In the genomic region with DNA sequence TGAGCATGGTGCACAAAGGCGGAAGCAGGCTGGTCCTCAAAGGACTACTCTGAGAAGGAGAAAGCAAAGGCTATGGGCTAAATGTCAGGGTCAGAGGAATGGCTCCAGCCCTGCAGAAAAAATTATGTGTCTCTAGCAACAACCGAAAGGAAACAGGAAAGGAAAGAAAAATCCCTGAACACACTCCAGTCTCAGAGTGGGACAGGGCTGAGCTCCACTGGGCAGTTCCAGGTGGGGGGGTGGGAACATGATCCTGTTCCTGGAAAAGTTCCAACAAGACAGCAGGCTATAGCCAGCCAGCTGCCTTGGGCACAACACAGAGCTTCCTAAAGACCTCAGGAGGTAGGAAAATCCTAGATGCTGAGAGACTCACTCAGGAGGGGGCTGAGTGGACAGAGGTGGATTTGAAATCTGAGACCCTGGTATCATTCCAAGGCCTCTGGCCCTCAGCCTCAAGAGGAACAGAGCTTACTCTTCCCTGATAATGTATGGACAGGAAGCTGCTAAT, we compare ENCODE assay signal across 16 cellular contexts.
A peak's percentile ranks its signal among the peaks of the same experiment; 100 is the strongest.
DNase-seq lines count a peak whose midpoint lies in the region; ATAC-seq and TF ChIP-seq lines count a peak whose summit lies in the region.
"Had no signal": no experiment of that assay in that cellular context is flagged by ENCODE, and none has a peak within 500 bp of the region (broad histone marks: within the 10 kb centered on the region; RNA-seq: fewer than 3 reads in every experiment).

No MANE protein-coding gene starts in this region.

- H3K4me1 ChIP-seq in adipocyte (ENCODE audit: control insufficient read depth, insufficient read depth, low read length) (peaks cover 32% of the 10 kb centered on the region), neural progenitor cell (peaks cover 9% of the 10 kb centered on the region), lower lobe of right lung (no peaks in the 10 kb centered on the region)

- no peak overlapping the region for H2AFZ ChIP-seq in neural progenitor cell (replicated peaks)

- H3K27ac ChIP-seq in neural progenitor cell (no peak overlapping the region), lower lobe of right lung (no peak overlapping the region)

- H3K9me3 Mint-ChIP-seq in neural progenitor cell: peaks cover 5% of the 10 kb centered on the region
- H3K9me3 Mint-ChIP-seq: activated T-helper 17 cell treated with anti-CD3 and anti-CD28 coated beads, Interleukin-2, amount 50 U/mL, for 72 hours; stimulated activated naive CD8-positive, alpha-beta T cell treated with anti-CD3 and anti-CD28 coated beads, Interleukin-15, amount 100 ng/mL, for 72 hours; T-helper 1 cell treated with Interleukin-12 subunit alpha and Interleukin-12 subunit beta and Interleukin-4 antibody, amounts not matched to agents 30 μg/mL and 1 μg/mL, for 36 hours had no signal

- peaks cover 48% of the 10 kb centered on the region for H3K4me1 Mint-ChIP-seq in neural progenitor cell
- H3K4me1 Mint-ChIP-seq: activated T-helper 17 cell treated with anti-CD3 and anti-CD28 coated beads, Interleukin-2, amount 50 U/mL, for 72 hours; stimulated activated naive CD8-positive, alpha-beta T cell treated with anti-CD3 and anti-CD28 coated beads, Interleukin-15, amount 100 ng/mL, for 72 hours had no signal

- H3K27me3 ChIP-seq in adipocyte (replicated peaks; ENCODE audit: control insufficient read depth, insufficient read depth, low read length): no peaks in the 10 kb centered on the region
- H3K27me3 ChIP-seq in neural progenitor cell: no peaks in the 10 kb centered on the region
- H3K27me3 ChIP-seq in lower lobe of right lung (ENCODE audit: low read depth): peaks cover 3% of the 10 kb centered on the region

- 62 to 67% methylated on average over 2 of the region's 2 CpGs for WGBS in lower leg skin, 2 donors

- peaks cover 4% of the 10 kb centered on the region for H3K27me3 Mint-ChIP-seq in neural progenitor cell (ENCODE audit: insufficient read depth, low read depth)

- intact Hi-C loops in lower leg skin (cut with DNase I; ENCODE audit: low total_unique reads) (no loop called here), lower lobe of right lung (cut with DNase I) (no loop called here)

- TF ChIP-seq POLR2A in lower leg skin (IDR thresholded peaks at IDR 0.05): no peak

- H3K27ac Mint-ChIP-seq in neural progenitor cell: peak overlapping the region; percentile 87
- H3K27ac Mint-ChIP-seq: activated T-helper 17 cell treated with anti-CD3 and anti-CD28 coated beads, Interleukin-2, amount 50 U/mL, for 72 hours; T-helper 1 cell treated with Interleukin-12 subunit alpha and Interleukin-12 subunit beta and Interleukin-4 antibody, amounts not matched to agents 30 μg/mL and 1 μg/mL, for 36 hours had no signal

- no peaks in the 10 kb centered on the region for H3K36me3 Mint-ChIP-seq in neural progenitor cell

- TF ChIP-seq CTCF in neural progenitor cell (IDR thresholded peaks at IDR 0.05) (no peak), lower leg skin (IDR thresholded peaks at IDR 0.05) (no peak), lower lobe of right lung (IDR thresholded peaks at IDR 0.05) (no peak)

- no peak for ATAC-seq in lower lobe of right lung
- ATAC-seq: activated T-helper 17 cell treated with anti-CD3 and anti-CD28 coated beads, Interleukin-2, amount 50 U/mL, for 72 hours; right cardiac atrium; stimulated activated naive CD8-positive, alpha-beta T cell treated with anti-CD3 and anti-CD28 coated beads, Interleukin-15, amount 100 ng/mL, for 72 hours had no signal

- H3K9ac ChIP-seq in adipocyte (ENCODE audit: low read length) (peak overlapping the region; percentile 65), neural progenitor cell (no peak overlapping the region)

- DNase-seq in DMS79 treated with DMSO at 0.1 percent for 48 hours (lab: John Stamatoyannopoulos, UW) (peak; percentile 34), NCI-H2171 (lab: John Stamatoyannopoulos, UW) (peak; percentile 57), adipocyte (ENCODE audit: low read depth) (no peak), neural progenitor cell (ENCODE audit: low spot score) (peak; percentile 50), lower leg skin (ENCODE audit: low spot score in 2 of 2) (no peak), T-helper 2 cell (no peak), lower lobe of right lung (no peak)
- no peak for DNase-seq in activated naive CD4-positive, alpha-beta T cell treated with Interleukin-2 at 50 U/mL for 16 hours
- DNase-seq: activated CD4-positive, alpha-beta T cell treated with anti-CD3 and anti-CD28 coated beads, Interleukin-2, amount 50 U/mL, for 1 hour; AML-193; foreskin melanocyte; GOT3; right cardiac atrium; stimulated activated naive CD8-positive, alpha-beta T cell treated with anti-CD3 and anti-CD28 coated beads, Interleukin-15, amount 100 ng/mL, for 72 hours had no signal

- H3K79me2 ChIP-seq in neural progenitor cell (ENCODE audit: low read depth): no peaks in the 10 kb centered on the region

- H3K36me3 ChIP-seq in adipocyte (ENCODE audit: control insufficient read depth, insufficient read depth, low read length, severe bottlenecking) (no peaks in the 10 kb centered on the region), neural progenitor cell (no peaks in the 10 kb centered on the region), lower lobe of right lung (no peaks in the 10 kb centered on the region)

- peak overlapping the region; percentile 26 for H3K4me3 Mint-ChIP-seq in neural progenitor cell
- H3K4me3 Mint-ChIP-seq: activated T-helper 17 cell treated with anti-CD3 and anti-CD28 coated beads, Interleukin-2, amount 50 U/mL, for 72 hours; stimulated activated naive CD8-positive, alpha-beta T cell treated with anti-CD3 and anti-CD28 coated beads, Interleukin-15, amount 100 ng/mL, for 72 hours; T-helper 1 cell treated with Interleukin-12 subunit alpha and Interleukin-12 subunit beta and Interleukin-4 antibody, amounts not matched to agents 30 μg/mL and 1 μg/mL, for 36 hours had no signal

- H3K4me3 ChIP-seq in adipocyte (ENCODE audit: low read length) (no peak overlapping the region), neural progenitor cell (no peak overlapping the region), lower leg skin (ENCODE audit: low read depth, poor library complexity, severe bottlenecking) (no peak overlapping the region), lower lobe of right lung (no peak overlapping the region)

- H3F3A ChIP-seq in neural progenitor cell (ENCODE audit: low read depth): no peaks in the 10 kb centered on the region

- peak overlapping the region; percentile 31 for H3K4me2 ChIP-seq in neural progenitor cell

- H3K9me3 ChIP-seq in adipocyte (ENCODE audit: control insufficient read depth, low read length): no peaks in the 10 kb centered on the region
- H3K9me3 ChIP-seq in neural progenitor cell (ENCODE audit: low read depth): no peaks in the 10 kb centered on the region
- H3K9me3 ChIP-seq in lower lobe of right lung: no peaks in the 10 kb centered on the region

- no peaks in the 10 kb centered on the region for H4K20me1 ChIP-seq in neural progenitor cell (ENCODE audit: low read depth)

Comparison
In these comparisons a context has a peak if more than half of its experiments do, and no peak if none do; other contexts are left out.
1. DNase-seq: peak in DMS79 treated with DMSO at 0.1 percent for 48 hours (single experiment), NCI-H2171 (single experiment) and neural progenitor cell (single experiment); none in adipocyte (single experiment), lower leg skin (0 of 2), T-helper 2 cell (0 of 5), lower lobe of right lung (single experiment) and activated naive CD4-positive, alpha-beta T cell treated with Interleukin-2 at 50 U/mL for 16 hours (single experiment).